In the genomic region with DNA sequence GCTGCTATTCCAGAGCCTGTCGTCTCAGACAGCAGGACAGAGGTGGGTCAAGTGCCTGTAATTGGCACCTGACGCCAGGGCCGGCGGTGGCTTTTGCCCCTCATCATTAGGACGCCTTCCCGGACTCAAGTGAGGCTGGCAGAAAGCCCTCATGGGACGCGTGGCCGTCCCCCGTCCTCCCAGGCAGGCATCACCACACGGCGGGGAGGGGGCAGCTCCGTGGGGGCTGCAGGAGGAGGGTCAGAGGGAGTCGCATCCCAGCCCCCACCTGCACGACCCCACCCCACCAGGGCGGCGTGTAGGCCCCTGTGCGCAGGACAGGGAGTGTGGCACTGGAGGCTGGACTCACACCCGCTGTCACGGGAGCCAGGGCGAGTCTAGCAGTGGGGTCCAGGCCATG, we compare ENCODE assay signal across 19 cellular contexts. TPM values are rescaled to one million over a fixed set of nuclear protein-coding genes. Genes with fewer than 3 reads are reported as not detected.
"Had no signal": no experiment of that assay in that cellular context is flagged by ENCODE, and none has a peak within 500 bp of the region (broad histone marks: within the 10 kb centered on the region; RNA-seq: fewer than 3 reads in every experiment).

No MANE protein-coding gene starts in this region.

- ATAC-seq: effector memory CD8-positive, alpha-beta T cell; foreskin keratinocyte; pancreas; right lobe of liver; stimulated activated memory B cell treated with anti-CD40 and anti-IgM and Interleukin-4, amounts not matched to agents 10 μg/mL and 1 μg/mL and 100 μg/mL, for 72 hours had no signal

- H3K36me3 ChIP-seq: neural progenitor cell, pancreas, prostate gland, right lobe of liver, tibial artery, upper lobe of left lung, vagina had no signal

- H3K27ac ChIP-seq: foreskin keratinocyte, neural progenitor cell, pancreas, prostate gland, right lobe of liver, tibial artery, upper lobe of left lung, vagina had no signal

- H3K4me3 ChIP-seq: neural progenitor cell, pancreas, prostate gland, right lobe of liver, tibial artery, upper lobe of left lung, vagina had no signal

- H3K4me1 ChIP-seq: foreskin keratinocyte, neural progenitor cell, pancreas, prostate gland, right lobe of liver, tibial artery, upper lobe of left lung, vagina had no signal

- H3K9me3 ChIP-seq: pancreas, prostate gland, right lobe of liver, tibial artery, upper lobe of left lung, vagina had no signal

- H3K27me3 ChIP-seq: foreskin keratinocyte, neural progenitor cell, pancreas, right lobe of liver, upper lobe of left lung, vagina had no signal

- DNase-seq: effector memory CD8-positive, alpha-beta T cell; foreskin keratinocyte; head of caudate nucleus; hippocampal formation; kidney glomerular epithelial cell; natural killer cell; occipital lobe; stimulated activated CD4-positive, alpha-beta T cell treated with anti-CD3 and anti-CD28 coated beads, Interleukin-15, amount 100 ng/mL, for 24 hours; stimulated activated CD4-positive, alpha-beta T cell treated with anti-CD3 and anti-CD28 coated beads, Interleukin-1b, Interleukin-23, amount 100 ng/mL, for 48 hours; stimulated activated CD4-positive, alpha-beta T cell treated with anti-CD3 and anti-CD28 coated beads, Interleukin-4, amount 100 ng/mL, for 24 hours; tibial artery had no signal

RNA-seq across cellular contexts. Expression of a gene that starts 16.3 kb away (rescaled TPM):
- total RNA-seq: myocyte, vagina had no signal
